8 cellular contexts compared by ENCODE assay signal in genomic region chr4:89838005-89838404, GRCh38. TPM values are rescaled to one million over a fixed set of nuclear protein-coding genes. Genes with fewer than 3 reads are reported as not detected.
A peak's percentile ranks its signal among the peaks of the same experiment; 100 is the strongest.
DNase-seq lines count a peak whose midpoint lies in the region; ATAC-seq and TF ChIP-seq lines count a peak whose summit lies in the region.

No MANE protein-coding gene starts in this region.

- no peak for TF ChIP-seq POLR2A in upper lobe of left lung (IDR thresholded peaks at IDR 0.05)

- WGBS in upper lobe of left lung, 2 donors, result 5 to 7% methylated on average over 9 of the region's 9 CpGs

- DNase-seq in CD4-positive, alpha-beta T cell, result no peak
- DNase-seq in astrocyte of the hippocampus (ENCODE audit: low read depth, low spot score), result peak; percentile 16
- no peak for DNase-seq in left lung
- DNase-seq in upper lobe of left lung, result no peak
- no peak for DNase-seq in retina
- DNase-seq in stimulated activated CD4-positive, alpha-beta T cell treated with anti-CD3 and anti-CD28 coated beads, Interleukin-2, amount 100 ng/mL, for 24 hours, result no peak

- peak overlapping the region; percentile 11 for H3K9ac ChIP-seq in HUES6 (ENCODE audit: low read length)

- H3K27ac ChIP-seq in CD4-positive, alpha-beta T cell (ENCODE audit: low read depth, low read length), result no peak overlapping the region
- H3K27ac ChIP-seq in HUES6 (ENCODE audit: low read depth, low read length) (no peak overlapping the region), left lung (peak overlapping the region in 1 of 2 donors; percentile 20), upper lobe of left lung (no peak overlapping the region)

- H3K4me3 ChIP-seq in HUES6 (ENCODE audit: low read depth, low read length) (peak overlapping the region; percentile 76), left lung (peak overlapping the region; percentile 51 to 63), upper lobe of left lung (peak overlapping the region in 3 of 4 donors; percentile 48 to 72 (median 62))

- CTCF ChIA-PET in CD4-positive, alpha-beta T cell (lab: Charles Lee), result no interaction called here

- H3K36me3 Mint-ChIP-seq in CD4-positive, alpha-beta T cell (ENCODE audit: low read depth), result no peaks in the 10 kb centered on the region

- no peak overlapping the region for H3K27ac Mint-ChIP-seq in CD4-positive, alpha-beta T cell

- H3K27me3 ChIP-seq in CD4-positive, alpha-beta T cell (ENCODE audit: control insufficient read depth, insufficient read depth, low read length), result peaks cover 54% of the 10 kb centered on the region
- H3K27me3 ChIP-seq in HUES6 (ENCODE audit: control insufficient read depth, insufficient read depth, low read length) (peaks cover 19% of the 10 kb centered on the region), left lung (peaks cover 33 to 44% of the 10 kb centered on the region in 2 donors), upper lobe of left lung (peaks cover 0 to 13% (median 4%) of the 10 kb centered on the region in 4 donors)

- peaks cover 70% of the 10 kb centered on the region for H3K27me3 Mint-ChIP-seq in CD4-positive, alpha-beta T cell

- peaks cover 22% of the 10 kb centered on the region for H3K4me1 Mint-ChIP-seq in CD4-positive, alpha-beta T cell (ENCODE audit: low read depth)

- H3K9me3 ChIP-seq in CD4-positive, alpha-beta T cell (ENCODE audit: control insufficient read depth, low read length), result no peaks in the 10 kb centered on the region
- H3K9me3 ChIP-seq in HUES6 (ENCODE audit: control insufficient read depth, insufficient read depth, low read depth, low read length) (no peaks in the 10 kb centered on the region), left lung (no peaks in the 10 kb centered on the region), upper lobe of left lung (no peaks in the 10 kb centered on the region)

- H3K9me3 Mint-ChIP-seq in CD4-positive, alpha-beta T cell, result no peaks in the 10 kb centered on the region

- TF ChIP-seq CTCF in CD4-positive, alpha-beta T cell (IDR thresholded peaks at IDR 0.05), result no peak
- TF ChIP-seq CTCF in left lung (IDR thresholded peaks at IDR 0.05), result no peak
- TF ChIP-seq CTCF in upper lobe of left lung (IDR thresholded peaks at IDR 0.05), result no peak

- H3K4me3 Mint-ChIP-seq in CD4-positive, alpha-beta T cell, result peak overlapping the region; percentile 83

- intact Hi-C loops in CD4-positive, alpha-beta T cell (cut with DNase I, micrococcal nuclease), result no loop called here
- intact Hi-C loops in left lung (cut with DNase I), result no loop called here

- POLR2A ChIA-PET in CD4-positive, alpha-beta T cell (lab: Charles Lee), result interaction anchor here (0.6 kb wide), 1 partner anchor 23 kb away, joined by 3 read pairs; no protein-coding TSS in a partner anchor

- no peak for TF ChIP-seq EP300 in upper lobe of left lung (IDR thresholded peaks at IDR 0.05)

- H3K4me1 ChIP-seq in HUES6 (ENCODE audit: control insufficient read depth, insufficient read depth, low read length), result peaks cover 8% of the 10 kb centered on the region; the same call in 1 of the 2 replicates
- peaks cover 5 to 8% of the 10 kb centered on the region in 2 donors for H3K4me1 ChIP-seq in left lung
- peaks cover 7 to 22% (median 16%) of the 10 kb centered on the region in 4 donors for H3K4me1 ChIP-seq in upper lobe of left lung

- ATAC-seq in CD4-positive, alpha-beta T cell (ENCODE audit: poor library complexity), result no peak
- ATAC-seq in left lung (peak; percentile 6), upper lobe of left lung (ENCODE audit: low FRiP score in 2 of 2) (no peak), GM21360 (IDR thresholded peaks at IDR 0.05; ENCODE audit: unreplicated experiment) (no peak)

- H3K36me3 ChIP-seq in HUES6 (ENCODE audit: control insufficient read depth, insufficient read depth, low read length) (no peaks in the 10 kb centered on the region), left lung (no peaks in the 10 kb centered on the region), upper lobe of left lung (no peaks in the 10 kb centered on the region)

RNA-seq across cellular contexts. Expression of gene SNCA, which starts 1.0 kb away (rescaled TPM):
- total RNA-seq in CD4-positive, alpha-beta T cell, result not detected
- 10 to 100 TPM in 1 of 2 donors, 1 to 10 TPM in 1; 6.6 to 19.7 TPM for total RNA-seq in left lung
- total RNA-seq in upper lobe of left lung, result 10 to 100 TPM in 5 of 6 donors, 1 to 10 TPM in 1; 6.3 to 15.4 (median 12.1) TPM

RNA-seq across cellular contexts. Expression of gene MMRN1, which starts 56.6 kb away (rescaled TPM):
- total RNA-seq in CD4-positive, alpha-beta T cell, result under 1 TPM; 0.19 to 0.22 TPM
- total RNA-seq in left lung, result 10 to 100 TPM; 24.1 to 62.1 TPM
- 10 to 100 TPM in 5 of 6 donors, 1 to 10 TPM in 1; 2.1 to 43.3 (median 18.7) TPM for total RNA-seq in upper lobe of left lung

Comparison
In these comparisons a context has a peak if more than half of its experiments do, and no peak if none do; other contexts are left out.
1. RNA of gene SNCA, which starts 1.0 kb away (total RNA-seq): 6.6 to 19.7 TPM in left lung and 6.3 to 15.4 TPM in upper lobe of left lung; not detected in CD4-positive, alpha-beta T cell; every median in the first group is over 4 times any median in the second.
2. Peak in every context shown above with its lines, with median percentiles within 50 percentile points of each other: H3K4me3 ChIP-seq.